ENCODE assay signal across 30 cellular contexts in the genomic region with DNA sequence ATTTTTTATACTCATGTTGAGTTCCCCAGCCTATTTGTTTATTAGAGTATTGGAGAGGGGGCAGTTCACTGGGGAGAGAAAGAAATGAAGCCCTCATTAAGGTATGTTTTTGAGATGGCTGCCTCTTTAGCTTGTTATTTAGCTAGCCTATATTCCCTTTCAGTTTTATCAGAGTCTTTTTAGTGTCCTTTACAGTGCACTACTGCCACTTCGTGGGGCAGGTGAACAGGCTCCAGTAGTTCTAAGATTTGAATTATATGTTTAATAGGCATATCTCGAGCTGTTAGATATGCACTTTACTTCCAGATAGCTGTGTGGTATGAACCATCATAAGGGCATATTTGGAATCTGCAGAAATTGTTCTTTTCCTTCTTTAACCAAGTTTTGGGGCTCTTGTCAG.
"Had no signal": no experiment of that assay in that cellular context is flagged by ENCODE, and none has a peak within 500 bp of the region (broad histone marks: within the 10 kb centered on the region; RNA-seq: fewer than 3 reads in every experiment).

No MANE protein-coding gene starts in this region.

- H3K4me1 ChIP-seq: esophagus muscularis mucosa, foreskin keratinocyte, gastroesophageal sphincter, heart right ventricle, neural progenitor cell, parathyroid adenoma, prostate gland, right atrium auricular region, suprapubic skin, transverse colon, upper lobe of right lung, uterus had no signal

- ATAC-seq: foreskin keratinocyte; gastroesophageal sphincter; heart right ventricle; left colon; mucosa of descending colon; sciatic nerve; stimulated activated effector memory CD8-positive, alpha-beta T cell treated with anti-CD3 and anti-CD28 coated beads, Interleukin-12 subunit alpha, Interleukin-12 subunit beta, amount 100 ng/mL, for 72 hours; upper lobe of right lung had no signal

- H3K4me3 ChIP-seq: dorsolateral prefrontal cortex, esophagus muscularis mucosa, gastroesophageal sphincter, heart right ventricle, mucosa of descending colon, neural progenitor cell, prostate gland, right atrium auricular region, suprapubic skin, transverse colon, upper lobe of right lung, uterus had no signal

- FAIRE-seq: colon had no signal

- H3K9me3 ChIP-seq: esophagus muscularis mucosa, gastroesophageal sphincter, heart right ventricle, mucosa of descending colon, prostate gland, right atrium auricular region, suprapubic skin, transverse colon, upper lobe of right lung, uterus had no signal

- H3K27me3 ChIP-seq: dorsolateral prefrontal cortex, esophagus muscularis mucosa, foreskin keratinocyte, gastroesophageal sphincter, heart right ventricle, neural progenitor cell, right atrium auricular region, suprapubic skin, transverse colon, upper lobe of right lung, uterus had no signal

- DNase-seq: dorsolateral prefrontal cortex; effector CD4-positive, alpha-beta T cell; endodermal cell; foreskin keratinocyte; glutamatergic neuron; heart right ventricle; hypothalamus; immature natural killer cell; islet precursor cell; kidney glomerular epithelial cell; left colon; mesenchymal stem cell; mucosa of descending colon; naive B cell; stimulated activated CD4-positive, alpha-beta T cell treated with anti-CD3 and anti-CD28 coated beads, Interleukin-2, amount 100 ng/mL, for 24 hours; stimulated activated CD4-positive, alpha-beta T cell treated with anti-CD3 and anti-CD28 coated beads, Interleukin-4, amount 100 ng/mL, for 24 hours; stimulated activated naive CD4-positive, alpha-beta T cell treated with Interleukin-2 at 50 U/mL for 16 hours; transverse colon; upper lobe of right lung; uterus had no signal

- H3K4me2 ChIP-seq: neural progenitor cell had no signal

- H3K36me3 ChIP-seq: esophagus muscularis mucosa, gastroesophageal sphincter, heart right ventricle, neural progenitor cell, prostate gland, right atrium auricular region, suprapubic skin, transverse colon, upper lobe of right lung, uterus had no signal

- H3K27ac ChIP-seq: dorsolateral prefrontal cortex, esophagus muscularis mucosa, foreskin keratinocyte, gastroesophageal sphincter, heart right ventricle, neural progenitor cell, parathyroid adenoma, prostate gland, right atrium auricular region, suprapubic skin, transverse colon, upper lobe of right lung, uterus had no signal
